ENCODE assay signal across 17 cellular contexts in genomic region chr15:89179966-89180875, GRCh38. TPM values are rescaled to one million over a fixed set of nuclear protein-coding genes. Genes with fewer than 3 reads are reported as not detected.
DNase-seq lines count a peak whose midpoint lies in the region; ATAC-seq and TF ChIP-seq lines count a peak whose summit lies in the region.
"Had no signal": no experiment of that assay in that cellular context is flagged by ENCODE, and none has a peak within 500 bp of the region (broad histone marks: within the 10 kb centered on the region; RNA-seq: fewer than 3 reads in every experiment).

No MANE protein-coding gene starts in this region.

- H3K9me3 Mint-ChIP-seq in activated naive CD4-positive, alpha-beta T cell treated with anti-CD3 and anti-CD28 coated beads, Interleukin-2, amount 10 ng/mL, durations not matched to agents 7 days and 5 days = no peaks in the 10 kb centered on the region
- H3K9me3 Mint-ChIP-seq: mesothelial cell of epicardium had no signal

- peaks cover 6% of the 10 kb centered on the region for H3K4me1 Mint-ChIP-seq in activated naive CD4-positive, alpha-beta T cell treated with anti-CD3 and anti-CD28 coated beads, Interleukin-2, amount 10 ng/mL, durations not matched to agents 7 days and 5 days

- H3K27ac Mint-ChIP-seq in activated naive CD4-positive, alpha-beta T cell treated with anti-CD3 and anti-CD28 coated beads, Interleukin-2, amount 10 ng/mL, durations not matched to agents 7 days and 5 days = no peak overlapping the region
- H3K27ac Mint-ChIP-seq: mesothelial cell of epicardium had no signal

- H3K4me3 ChIP-seq in brain microvascular endothelial cell (ENCODE audit: low read depth, low read length) = no peak overlapping the region
- H3K4me3 ChIP-seq: BLaER1, GM23248, psoas muscle had no signal

- no peak for TF ChIP-seq CTCF in brain microvascular endothelial cell (IDR thresholded peaks at IDR 0.05; ENCODE audit: low read depth, low read length, missing control alignments)
- TF ChIP-seq CTCF in omental fat pad (IDR thresholded peaks at IDR 0.05) = no peak

- CTCF ChIA-PET in activated naive CD4-positive, alpha-beta T cell treated with anti-CD3 and anti-CD28 coated beads, Interleukin-2, amount 10 ng/mL, durations not matched to agents 7 days and 5 days (lab: Charles Lee) = interaction anchor here (0.7 to 8.3 kb wide), 6 partner anchors 9 to 123 kb away, joined by 3 to 147 read pairs (median 4); no protein-coding TSS in a partner anchor

- DNase-seq in activated naive CD4-positive, alpha-beta T cell treated with Interleukin-2 at 50 U/mL for 16 hours = peak; percentile 41
- DNase-seq in activated naive CD4-positive, alpha-beta T cell treated with anti-CD3 and anti-CD28 coated beads, Interleukin-2, amount 10 ng/mL, durations not matched to agents 7 days and 5 days = no peak
- DNase-seq in brain microvascular endothelial cell (peak; percentile 40), superior temporal gyrus (ENCODE audit: extremely low spot score) (no peak), omental fat pad (ENCODE audit: low spot score) (no peak)
- peak; percentile 74 for DNase-seq in stimulated activated naive CD8-positive, alpha-beta T cell treated with anti-CD3 and anti-CD28 coated beads, Interleukin-15, Interleukin-2, amounts not matched to agents 100 U/mL and 50 U/mL, for 24 hours
- DNase-seq: erythroblast, GM23248, KG1, NCI-H2029 treated with DMSO at 0.1 percent for 48 hours, psoas muscle, SW 1271 had no signal

- ATAC-seq in HG03378 (IDR thresholded peaks at IDR 0.05; ENCODE audit: unreplicated experiment) (peak; percentile 46), HG03469 (IDR thresholded peaks at IDR 0.05; ENCODE audit: unreplicated experiment) (no peak), omental fat pad (ENCODE audit: low FRiP score) (no peak)
- ATAC-seq in stimulated activated naive CD8-positive, alpha-beta T cell treated with anti-CD3 and anti-CD28 coated beads, Interleukin-15, Interleukin-2, amounts not matched to agents 100 U/mL and 50 U/mL, for 24 hours = peak; percentile 92
- ATAC-seq: psoas muscle had no signal

- peaks cover 28% of the 10 kb centered on the region for H3K36me3 Mint-ChIP-seq in activated naive CD4-positive, alpha-beta T cell treated with anti-CD3 and anti-CD28 coated beads, Interleukin-2, amount 10 ng/mL, durations not matched to agents 7 days and 5 days

- no peak overlapping the region for H3K4me3 Mint-ChIP-seq in activated naive CD4-positive, alpha-beta T cell treated with anti-CD3 and anti-CD28 coated beads, Interleukin-2, amount 10 ng/mL, durations not matched to agents 7 days and 5 days
- H3K4me3 Mint-ChIP-seq: mesothelial cell of epicardium had no signal

- no peaks in the 10 kb centered on the region for H3K27me3 ChIP-seq in brain microvascular endothelial cell (replicated peaks)
- H3K27me3 ChIP-seq: BLaER1 had no signal

- H3K27ac ChIP-seq in brain microvascular endothelial cell = no peak overlapping the region
- H3K27ac ChIP-seq: BLaER1, GM23248, psoas muscle had no signal

- H3K36me3 ChIP-seq in brain microvascular endothelial cell (replicated peaks) = peaks cover 9% of the 10 kb centered on the region

- no peaks in the 10 kb centered on the region for H3K27me3 Mint-ChIP-seq in activated naive CD4-positive, alpha-beta T cell treated with anti-CD3 and anti-CD28 coated beads, Interleukin-2, amount 10 ng/mL, durations not matched to agents 7 days and 5 days

- in situ Hi-C loops in brain microvascular endothelial cell (cut with HindIII; ENCODE audit: low pct_ligation_motif_present, low sequenced_read_pairs) = no loop called here

RNA-seq across cellular contexts. Expression of gene RLBP1, which starts 41.2 kb away (rescaled TPM):
- not detected for total RNA-seq in omental fat pad
- total RNA-seq: GM23248, mesothelial cell of epicardium, psoas muscle, ureter had no signal

Comparison
In these comparisons a context has a peak if more than half of its experiments do, and no peak if none do; other contexts are left out.
1. DNase-seq: peak in activated naive CD4-positive, alpha-beta T cell treated with Interleukin-2 at 50 U/mL for 16 hours (single experiment), brain microvascular endothelial cell (single experiment) and stimulated activated naive CD8-positive, alpha-beta T cell treated with anti-CD3 and anti-CD28 coated beads, Interleukin-15, Interleukin-2, amounts not matched to agents 100 U/mL and 50 U/mL, for 24 hours (single experiment); none in activated naive CD4-positive, alpha-beta T cell treated with anti-CD3 and anti-CD28 coated beads, Interleukin-2, amount 10 ng/mL, durations not matched to agents 7 days and 5 days (single experiment), superior temporal gyrus (single experiment) and omental fat pad (single experiment).
2. ATAC-seq: peak in HG03378 (single experiment) and stimulated activated naive CD8-positive, alpha-beta T cell treated with anti-CD3 and anti-CD28 coated beads, Interleukin-15, Interleukin-2, amounts not matched to agents 100 U/mL and 50 U/mL, for 24 hours (single experiment); none in HG03469 (single experiment) and omental fat pad (single experiment).